Comparison of ENCODE assay signal across 8 cellular contexts in genomic region chrX:153206425-153207046, GRCh38. TPM values are rescaled to one million over a fixed set of nuclear protein-coding genes. Genes with fewer than 3 reads are reported as not detected.
"Had no signal": no experiment of that assay in that cellular context is flagged by ENCODE, and none has a peak within 500 bp of the region (broad histone marks: within the 10 kb centered on the region; RNA-seq: fewer than 3 reads in every experiment).

No MANE protein-coding gene starts in this region.

- H3K27ac ChIP-seq: HL-60 had no signal

- ATAC-seq: HepG2 had no signal

- FAIRE-seq: HepG2, HTR-8/SVneo had no signal

- H3K36me3 Mint-ChIP-seq: IgD-negative memory B cell had no signal

- DNase-seq: IMR-90, KBM-7, KG1 had no signal

- H3K4me1 Mint-ChIP-seq: IgD-negative memory B cell had no signal

- H3K4me3 Mint-ChIP-seq: IgD-negative memory B cell had no signal

- H3K27ac Mint-ChIP-seq: IgD-negative memory B cell had no signal

RNA-seq across cellular contexts. Expression of gene MAGEA1, which starts 27.5 kb away (rescaled TPM):
- total RNA-seq: HepG2, HT-29, IMR-90 had no signal
- polyA plus RNA-seq: HepG2, IgD-negative memory B cell, IMR-90 had no signal
